Comparison of ENCODE assay signal across 10 cellular contexts in the genomic region with DNA sequence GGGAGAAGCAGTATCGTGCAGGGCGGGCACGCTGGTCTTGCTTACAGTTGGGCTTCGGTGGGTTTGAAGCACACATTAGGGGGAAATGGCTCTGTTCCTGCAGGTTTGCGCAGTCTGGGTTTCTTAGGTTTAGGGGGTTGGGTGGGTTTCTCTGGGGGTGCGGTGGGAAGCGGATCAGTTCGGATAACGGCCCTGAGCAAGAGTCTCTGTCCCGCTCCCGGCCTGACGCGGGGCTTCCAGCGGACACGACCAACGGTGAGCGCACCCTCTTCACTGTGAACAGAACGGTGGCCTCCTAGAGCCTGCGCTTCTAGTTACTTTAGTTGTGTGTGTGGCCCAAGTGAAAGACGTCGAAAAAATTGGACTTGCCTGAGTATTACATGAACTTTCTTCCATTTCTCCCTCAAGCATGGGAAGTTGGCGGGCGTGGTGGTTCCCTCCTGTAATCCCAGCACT. TPM values are rescaled to one million over a fixed set of nuclear protein-coding genes. Genes with fewer than 3 reads are reported as not detected.
DNase-seq lines count a peak whose midpoint lies in the region; ATAC-seq, FAIRE-seq and TF ChIP-seq lines count a peak whose summit lies in the region.
"Had no signal": no experiment of that assay in that cellular context is flagged by ENCODE, and none has a peak within 500 bp of the region (broad histone marks: within the 10 kb centered on the region; RNA-seq: fewer than 3 reads in every experiment).

No MANE protein-coding gene starts in this region.

- 53% methylated on average over 23 of the region's 23 CpGs for WGBS in mesenchymal stem cell
- WGBS in urinary bladder: 31% methylated on average over 23 of the region's 23 CpGs

- peak overlapping the region in 1 of 2 experiments; percentile 92 for H3K18ac ChIP-seq in mesenchymal stem cell (ENCODE audit: low read depth in 1 of 2, low read length in 2 of 2)

- H2AFZ ChIP-seq in mesenchymal stem cell (ENCODE audit: low read depth, low read length): peak overlapping the region; percentile 85

- TF ChIP-seq CTCF in left ventricle myocardium inferior (IDR thresholded peaks at IDR 0.05; ENCODE audit: borderline replicate concordance) (no peak), astrocyte of the cerebellum (IDR thresholded peaks at IDR 0.05; ENCODE audit: low read depth, low read length, missing control alignments) (no peak)

- no peak overlapping the region for H2BK5ac ChIP-seq in mesenchymal stem cell (ENCODE audit: low read depth, low read length, poor library complexity, severe bottlenecking)

- H3K9me3 ChIP-seq in left ventricle myocardium inferior (replicated peaks): no peaks in the 10 kb centered on the region
- H3K9me3 ChIP-seq in mesenchymal stem cell (ENCODE audit: control insufficient read depth, low read length): no peaks in the 10 kb centered on the region

- peak overlapping the region; percentile 86 to 89 for H2BK12ac ChIP-seq in mesenchymal stem cell (ENCODE audit: low read length in 2 of 2)

- H3K14ac ChIP-seq in mesenchymal stem cell (ENCODE audit: low read length in 2 of 2): peak overlapping the region in 1 of 2 experiments; percentile 44

- no peak for DNase-seq in left ventricle myocardium inferior
- DNase-seq in Right ventricle myocardium inferior (ENCODE audit: missing footprints): no peak
- DNase-seq in astrocyte of the cerebellum (ENCODE audit: low read depth): no peak
- no peak for DNase-seq in mesenchymal stem cell
- no peak for DNase-seq in H54 (ENCODE audit: insufficient read length, low spot score)
- DNase-seq: activated CD4-positive, CD25-positive, alpha-beta regulatory T cell treated with anti-CD3 and anti-CD28 coated beads, Interleukin-2, amount 50 U/mL, for 72 hours had no signal

- peak overlapping the region; percentile 48 for H2BK15ac ChIP-seq in mesenchymal stem cell (ENCODE audit: low read depth, poor library complexity, severe bottlenecking)

- no peak overlapping the region for H3K4ac ChIP-seq in mesenchymal stem cell (ENCODE audit: low read depth in 1 of 2, low read length in 2 of 2)

- peak overlapping the region; percentile 100 for H3K4me2 ChIP-seq in mesenchymal stem cell (ENCODE audit: low read length, poor library complexity, severe bottlenecking)

- H4K8ac ChIP-seq in mesenchymal stem cell (ENCODE audit: low read length): peak overlapping the region; percentile 60

- no peaks in the 10 kb centered on the region for H3K36me3 ChIP-seq in left ventricle myocardium inferior
- no peaks in the 10 kb centered on the region for H3K36me3 ChIP-seq in mesenchymal stem cell (ENCODE audit: control insufficient read depth in 1 of 2, insufficient read depth in 2 of 2, low read depth in 1 of 2, low read length in 2 of 2)
- no peaks in the 10 kb centered on the region for H3K36me3 ChIP-seq in urinary bladder (ENCODE audit: insufficient read depth)

- H2BK120ac ChIP-seq in mesenchymal stem cell (ENCODE audit: low read depth, low read length): peak overlapping the region; percentile 15

- no peak overlapping the region for H3K23ac ChIP-seq in mesenchymal stem cell (ENCODE audit: low read length in 2 of 2)

- H3K27ac ChIP-seq in left ventricle myocardium inferior (replicated peaks): no peak overlapping the region
- H3K27ac ChIP-seq in mesenchymal stem cell (ENCODE audit: low read length, poor library complexity, severe bottlenecking): no peak overlapping the region
- no peak overlapping the region for H3K27ac ChIP-seq in urinary bladder (ENCODE audit: low read depth)

- H3K4me1 ChIP-seq in left ventricle myocardium inferior (peaks cover 12% of the 10 kb centered on the region), mesenchymal stem cell (ENCODE audit: control insufficient read depth, insufficient read depth, low read depth, low read length) (peaks cover 11% of the 10 kb centered on the region), urinary bladder (ENCODE audit: insufficient read depth) (peaks cover 8% of the 10 kb centered on the region)

- H3K9ac ChIP-seq in mesenchymal stem cell (ENCODE audit: low read length): no peak overlapping the region

- no peak overlapping the region for H2AK5ac ChIP-seq in mesenchymal stem cell (ENCODE audit: low read length, severe bottlenecking)

- FAIRE-seq in H54 (lab: Jason Lieb, UNC): no peak

- H3K27me3 ChIP-seq in left ventricle myocardium inferior (ENCODE audit: low read depth) (peaks cover 100% of the 10 kb centered on the region), mesenchymal stem cell (ENCODE audit: control insufficient read depth in 1 of 2, insufficient read depth in 1 of 2, low read length in 2 of 2) (peaks cover 0 to 34% of the 10 kb centered on the region in 2 experiments)

- TF ChIP-seq POLR2A in H54 (IDR thresholded peaks at IDR 0.05; ENCODE audit: low read depth, low read length): no peak

- peak overlapping the region; percentile 71 for H3K4me3 ChIP-seq in left ventricle myocardium inferior
- peak overlapping the region; percentile 44 for H3K4me3 ChIP-seq in astrocyte of the cerebellum (ENCODE audit: low read depth, low read length)
- H3K4me3 ChIP-seq in mesenchymal stem cell (ENCODE audit: insufficient read depth in 1 of 2, low read depth in 1 of 2, low read length in 2 of 2): peak overlapping the region; percentile 66 to 77
- H3K4me3 ChIP-seq in urinary bladder (ENCODE audit: low read depth, low read length): peak overlapping the region; percentile 81

- in situ Hi-C loops in astrocyte of the cerebellum (cut with HindIII; ENCODE audit: low sequenced_read_pairs): no loop called here

- ATAC-seq in Right ventricle myocardium inferior (no peak), HG03135 (IDR thresholded peaks at IDR 0.05; ENCODE audit: unreplicated experiment) (no peak), HG03457 (IDR thresholded peaks at IDR 0.05; ENCODE audit: unreplicated experiment) (no peak)

- H4K91ac ChIP-seq in mesenchymal stem cell (ENCODE audit: low read length): peak overlapping the region; percentile 64

- intact Hi-C loops in left ventricle myocardium inferior (cut with micrococcal nuclease): no loop called here
- intact Hi-C loops in Right ventricle myocardium inferior (cut with DNase I): loop anchor here (5.0 kb wide), 1 partner anchor 42 kb away; no protein-coding TSS in a partner anchor

- no peaks in the 10 kb centered on the region for H3K79me1 ChIP-seq in mesenchymal stem cell (replicated peaks; ENCODE audit: low read length, poor library complexity, severe bottlenecking)

RNA-seq across cellular contexts. Expression of a gene that starts 0.6 kb away (rescaled TPM):
- total RNA-seq in left ventricle myocardium inferior: 1.4 TPM
- 2.4 TPM for total RNA-seq in Right ventricle myocardium inferior
- 11.7 TPM for polyA plus RNA-seq in mesenchymal stem cell (2013, experiment 1 of 2)
- 12.0 TPM for polyA plus RNA-seq in mesenchymal stem cell (2013, experiment 2 of 2)
- 6.2 TPM for total RNA-seq in urinary bladder
- 4.1 TPM for polyA plus RNA-seq in urinary bladder
- total RNA-seq: glomerular endothelial cell had no signal

RNA-seq across cellular contexts. Expression of a gene that starts 48.9 kb away (rescaled TPM):
- 12.3 TPM for total RNA-seq in left ventricle myocardium inferior
- total RNA-seq in Right ventricle myocardium inferior: 12.6 TPM
- polyA plus RNA-seq in mesenchymal stem cell (2013, experiment 1 of 2): 12.3 TPM
- polyA plus RNA-seq in mesenchymal stem cell (2013, experiment 2 of 2): 13.6 TPM
- 28.4 TPM for total RNA-seq in urinary bladder
- 7.5 TPM for polyA plus RNA-seq in urinary bladder
